ENCODE assay signal across 23 cellular contexts in the genomic region with DNA sequence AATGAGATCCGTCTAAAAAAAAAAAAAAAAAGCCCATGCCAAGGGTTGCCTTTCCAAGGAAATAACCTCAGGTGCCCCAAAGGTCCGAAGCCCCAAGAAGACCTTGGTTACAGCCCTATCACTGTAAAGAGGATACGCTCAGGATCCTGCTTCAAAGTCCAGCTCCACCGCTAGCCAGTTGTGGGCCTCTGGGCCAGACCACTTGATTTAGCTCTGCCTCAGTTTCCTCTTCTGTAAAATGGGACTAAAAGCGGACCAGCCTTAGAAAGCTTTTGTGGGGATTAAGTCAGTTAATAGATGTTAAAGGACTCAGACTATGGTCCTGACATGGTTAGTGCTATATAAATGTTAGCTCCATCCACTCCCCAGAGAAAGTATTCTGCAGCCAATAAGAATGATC. TPM values are rescaled to one million over a fixed set of nuclear protein-coding genes. Genes with fewer than 3 reads are reported as not detected.
"Had no signal": no experiment of that assay in that cellular context is flagged by ENCODE, and none has a peak within 500 bp of the region (broad histone marks: within the 10 kb centered on the region; RNA-seq: fewer than 3 reads in every experiment).

No MANE protein-coding gene starts in this region.

- H3K9me3 ChIP-seq: esophagus squamous epithelium, gastrocnemius medialis, lower lobe of right lung, psoas muscle, transverse colon, uterus had no signal

- DNase-seq: activated CD4-positive, alpha-beta memory T cell treated with anti-CD3 and anti-CD28 coated beads for 36 hours; activated CD4-positive, alpha-beta T cell treated with anti-CD3 and anti-CD28 coated beads for 48 hours; activated CD4-positive, CD25-positive, alpha-beta regulatory T cell; activated T-cell treated with anti-CD3 and anti-CD28 coated beads, Interleukin-2, amount 50 U/mL, for 48 hours; amygdala; effector memory CD4-positive, alpha-beta T cell; esophagus squamous epithelium; mesendoderm; naive thymus-derived CD4-positive, alpha-beta T cell; occipital lobe; stimulated activated CD4-positive, alpha-beta T cell treated with anti-CD3 and anti-CD28 coated beads, Interleukin-2, amount 100 ng/mL, for 48 hours; stimulated activated CD8-positive, alpha-beta memory T cell treated with anti-CD3 and anti-CD28 coated beads, Interleukin-4, amount 100 ng/mL, for 48 hours; stimulated activated naive B cell treated with anti-CD40 and anti-IgM and Interleukin-4, amounts not matched to agents 10 μg/mL and 1 μg/mL and 100 μg/mL, for 72 hours; T1000; transverse colon had no signal

- H3K27me3 ChIP-seq: esophagus squamous epithelium, gastrocnemius medialis, transverse colon, uterus had no signal

- H3K27ac ChIP-seq: gastrocnemius medialis, lower lobe of right lung, psoas muscle, transverse colon, uterus had no signal

- H3K36me3 ChIP-seq: esophagus squamous epithelium, gastrocnemius medialis, lower lobe of right lung, transverse colon, uterus had no signal

- ATAC-seq: gastrocnemius medialis; lower lobe of right lung; naive thymus-derived CD4-positive, alpha-beta T cell; psoas muscle; stimulated activated naive B cell treated with anti-CD40 and anti-IgM and Interleukin-4, amounts not matched to agents 10 μg/mL and 1 μg/mL and 100 μg/mL, for 72 hours had no signal

- H3K4me1 ChIP-seq: lower lobe of right lung, transverse colon, uterus had no signal

- H3K4me3 ChIP-seq: esophagus squamous epithelium, gastrocnemius medialis, lower lobe of right lung, psoas muscle, transverse colon, uterus had no signal

RNA-seq across cellular contexts. Expression of a gene that starts 48.7 kb away (rescaled TPM):
- total RNA-seq: activated CD4-positive, alpha-beta memory T cell treated with anti-CD3 and anti-CD28 coated beads for 36 hours; bronchial epithelial cell; cerebellum; neural crest cell; occipital lobe; temporal lobe; transverse colon had no signal

RNA-seq across cellular contexts. Expression of a gene that starts 55.5 kb away (rescaled TPM):
- total RNA-seq: activated CD4-positive, alpha-beta memory T cell treated with anti-CD3 and anti-CD28 coated beads for 36 hours; bronchial epithelial cell; cerebellum; esophagus squamous epithelium; naive thymus-derived CD4-positive, alpha-beta T cell; neural crest cell; occipital lobe; psoas muscle; temporal lobe; transverse colon had no signal
